16 cellular contexts compared by ENCODE assay signal in the genomic region with DNA sequence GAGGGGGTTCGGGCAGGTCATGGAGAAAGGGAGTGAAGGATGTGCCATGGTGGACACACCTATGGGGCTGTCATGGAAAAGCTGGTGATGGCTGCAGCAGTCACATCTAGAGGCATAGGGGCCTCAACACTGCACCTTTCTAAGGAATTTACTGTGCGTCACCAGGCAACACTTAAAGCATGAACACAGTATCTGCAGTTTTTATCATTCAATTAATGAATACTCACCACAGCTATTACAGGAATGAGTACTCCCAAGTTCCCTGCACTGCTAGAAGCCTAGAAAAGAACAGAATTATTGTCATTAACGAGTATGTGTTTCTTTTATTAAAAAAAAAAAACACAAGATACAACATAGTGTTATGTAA. TPM values are rescaled to one million over a fixed set of nuclear protein-coding genes. Genes with fewer than 3 reads are reported as not detected.
"Had no signal": no experiment of that assay in that cellular context is flagged by ENCODE, and none has a peak within 500 bp of the region (broad histone marks: within the 10 kb centered on the region; RNA-seq: fewer than 3 reads in every experiment).

No MANE protein-coding gene starts in this region.

- H3K4me1 ChIP-seq: neural progenitor cell, parathyroid adenoma had no signal

- H3K9me3 Mint-ChIP-seq: activated CD4-positive, alpha-beta memory T cell treated with anti-CD3 and anti-CD28 coated beads for 36 hours; activated T-cell treated with anti-CD3 and anti-CD28 coated beads, Interleukin-2, amount 50 U/mL, for 4 hours; central memory CD8-positive, alpha-beta T cell; neural progenitor cell; T-cell had no signal

- DNase-seq: activated CD4-positive, alpha-beta memory T cell treated with anti-CD3 and anti-CD28 coated beads for 36 hours; activated CD4-positive, alpha-beta T cell treated with anti-CD3 and anti-CD28 coated beads for 1 hour; activated gamma-delta T cell; activated T-cell treated with anti-CD3 and anti-CD28 coated beads, Interleukin-2, amount 50 U/mL, for 4 hours; anterior cingulate cortex; kidney glomerular epithelial cell; small intestine; T-cell; T1000; transverse colon had no signal

- H3K27me3 ChIP-seq: neural progenitor cell, transverse colon had no signal

- H3K27ac ChIP-seq: neural progenitor cell, parathyroid adenoma, transverse colon had no signal

- H3K9me3 ChIP-seq: transverse colon had no signal

- H3K27me3 Mint-ChIP-seq: activated CD4-positive, alpha-beta memory T cell treated with anti-CD3 and anti-CD28 coated beads for 36 hours; activated naive CD8-positive, alpha-beta T cell; central memory CD8-positive, alpha-beta T cell; T-cell had no signal

- H3K4me2 ChIP-seq: neural progenitor cell had no signal

- H3K4me3 Mint-ChIP-seq: activated CD4-positive, alpha-beta memory T cell treated with anti-CD3 and anti-CD28 coated beads for 36 hours; activated naive CD8-positive, alpha-beta T cell; activated T-cell treated with anti-CD3 and anti-CD28 coated beads, Interleukin-2, amount 50 U/mL, for 4 hours; central memory CD8-positive, alpha-beta T cell; neural progenitor cell; T-cell had no signal

- ATAC-seq: activated T-cell treated with anti-CD3 and anti-CD28 coated beads, Interleukin-2, amount 50 U/mL, for 4 hours; T-cell had no signal

- H2AFZ ChIP-seq: neural progenitor cell, parathyroid adenoma had no signal

- H3K4me3 ChIP-seq: neural progenitor cell, transverse colon had no signal

- H3K4me1 Mint-ChIP-seq: central memory CD8-positive, alpha-beta T cell; neural progenitor cell; T-cell had no signal

- H3K36me3 ChIP-seq: neural progenitor cell had no signal

- H3K79me2 ChIP-seq: parathyroid adenoma had no signal

- H3K9ac ChIP-seq: neural progenitor cell, parathyroid adenoma had no signal

- H3K27ac Mint-ChIP-seq: activated CD4-positive, alpha-beta memory T cell treated with anti-CD3 and anti-CD28 coated beads for 36 hours; activated naive CD8-positive, alpha-beta T cell; neural progenitor cell had no signal

- FAIRE-seq: small intestine had no signal

RNA-seq across cellular contexts. Expression of gene SERPIND1, which starts 19.0 kb away (rescaled TPM):
- total RNA-seq: activated CD4-positive, alpha-beta memory T cell treated with anti-CD3 and anti-CD28 coated beads for 36 hours; epithelial cell of proximal tubule; lower leg skin; transverse colon had no signal
